In genomic region chr18:5196253-5197031, GRCh38 we compare ENCODE assay signal across 12 cellular contexts. TPM values are rescaled to one million over a fixed set of nuclear protein-coding genes. Genes with fewer than 3 reads are reported as not detected.
DNase-seq lines count a peak whose midpoint lies in the region; ATAC-seq and FAIRE-seq lines count a peak whose summit lies in the region.
"Had no signal": no experiment of that assay in that cellular context is flagged by ENCODE, and none has a peak within 500 bp of the region (broad histone marks: within the 10 kb centered on the region; RNA-seq: fewer than 3 reads in every experiment).

No MANE protein-coding gene starts in this region.

- DNase-seq in activated CD4-positive, alpha-beta T cell treated with anti-CD3 and anti-CD28 coated beads, Interleukin-2, amount 10 ng/mL, durations not matched to agents 7 days and 5 days, result no peak
- DNase-seq in activated CD4-positive, alpha-beta T cell treated with anti-CD3 and anti-CD28 coated beads, Interleukin-2, amount 50 U/mL, for 4 hours, result no peak
- DNase-seq in NCI-H146 treated with DMSO at 0.1 percent for 48 hours (lab: John Stamatoyannopoulos, UW; ENCODE audit: unreplicated experiment) (peak; percentile 73), ecto neural progenitor cell (ENCODE audit: low spot score) (peak; percentile 54), occipital lobe (lab: John Stamatoyannopoulos, UW) (peak; percentile 6), RCC 7860 (ENCODE audit: low spot score) (no peak), SKM-1 treated with dmso at 0.1 percent for 144 hours (lab: John Stamatoyannopoulos, UW; ENCODE audit: unreplicated experiment) (no peak)

- H3K27ac Mint-ChIP-seq in activated CD4-positive, alpha-beta T cell treated with anti-CD3 and anti-CD28 coated beads, Interleukin-2, amount 10 ng/mL, durations not matched to agents 7 days and 5 days, result no peak overlapping the region

- H3K4me3 Mint-ChIP-seq in activated CD4-positive, alpha-beta T cell treated with anti-CD3 and anti-CD28 coated beads, Interleukin-2, amount 10 ng/mL, durations not matched to agents 7 days and 5 days, result peak overlapping the region; percentile 14

- H3K9me3 Mint-ChIP-seq in activated CD4-positive, alpha-beta T cell treated with anti-CD3 and anti-CD28 coated beads, Interleukin-2, amount 10 ng/mL, durations not matched to agents 7 days and 5 days, result no peaks in the 10 kb centered on the region

- POLR2A ChIA-PET in activated CD4-positive, alpha-beta T cell treated with anti-CD3 and anti-CD28 coated beads, Interleukin-2, amount 10 ng/mL, durations not matched to agents 7 days and 5 days (lab: Charles Lee), result interaction anchor here (0.7 kb wide), 1 partner anchor 59 kb away, joined by 3 read pairs; no protein-coding TSS in a partner anchor

- ATAC-seq in HG02870 (IDR thresholded peaks at IDR 0.05; ENCODE audit: unreplicated experiment), result no peak

- H3K27me3 Mint-ChIP-seq in activated CD4-positive, alpha-beta T cell treated with anti-CD3 and anti-CD28 coated beads, Interleukin-2, amount 10 ng/mL, durations not matched to agents 7 days and 5 days, result peaks cover 55% of the 10 kb centered on the region

- CTCF ChIA-PET in activated CD4-positive, alpha-beta T cell treated with anti-CD3 and anti-CD28 coated beads, Interleukin-2, amount 10 ng/mL, durations not matched to agents 7 days and 5 days (lab: Charles Lee), result interaction anchor here (1.0 kb wide), 1 partner anchor 19 kb away, joined by 3 read pairs; no protein-coding TSS in a partner anchor

- H3K36me3 Mint-ChIP-seq in activated CD4-positive, alpha-beta T cell treated with anti-CD3 and anti-CD28 coated beads, Interleukin-2, amount 10 ng/mL, durations not matched to agents 7 days and 5 days (ENCODE audit: low read depth), result no peaks in the 10 kb centered on the region

- FAIRE-seq in RCC 7860 (lab: Jason Lieb, UNC), result no peak
- FAIRE-seq: islet of Langerhans had no signal

- H3K4me1 Mint-ChIP-seq in activated CD4-positive, alpha-beta T cell treated with anti-CD3 and anti-CD28 coated beads, Interleukin-2, amount 10 ng/mL, durations not matched to agents 7 days and 5 days, result peaks cover 5% of the 10 kb centered on the region

RNA-seq across cellular contexts. Expression of gene AKAIN1, which starts 0.6 kb away (rescaled TPM):
- total RNA-seq in activated CD4-positive, alpha-beta T cell treated with anti-CD3 and anti-CD28 coated beads, Interleukin-2, amount 10 ng/mL, durations not matched to agents 7 days and 5 days, result not detected
- total RNA-seq in occipital lobe, result 3.6 TPM
- total RNA-seq: epithelial cell of proximal tubule, omental fat pad, SJSA1 had no signal

Comparison
In these comparisons a context has a peak if more than half of its experiments do, and no peak if none do; other contexts are left out.
1. DNase-seq: peak in NCI-H146 treated with DMSO at 0.1 percent for 48 hours (single experiment), ecto neural progenitor cell (single experiment) and occipital lobe (single experiment); none in activated CD4-positive, alpha-beta T cell treated with anti-CD3 and anti-CD28 coated beads, Interleukin-2, amount 10 ng/mL, durations not matched to agents 7 days and 5 days (single experiment), activated CD4-positive, alpha-beta T cell treated with anti-CD3 and anti-CD28 coated beads, Interleukin-2, amount 50 U/mL, for 4 hours (0 of 2), RCC 7860 (single experiment) and SKM-1 treated with dmso at 0.1 percent for 144 hours (single experiment).